Comparison of ENCODE assay signal across 17 cellular contexts in the genomic region with DNA sequence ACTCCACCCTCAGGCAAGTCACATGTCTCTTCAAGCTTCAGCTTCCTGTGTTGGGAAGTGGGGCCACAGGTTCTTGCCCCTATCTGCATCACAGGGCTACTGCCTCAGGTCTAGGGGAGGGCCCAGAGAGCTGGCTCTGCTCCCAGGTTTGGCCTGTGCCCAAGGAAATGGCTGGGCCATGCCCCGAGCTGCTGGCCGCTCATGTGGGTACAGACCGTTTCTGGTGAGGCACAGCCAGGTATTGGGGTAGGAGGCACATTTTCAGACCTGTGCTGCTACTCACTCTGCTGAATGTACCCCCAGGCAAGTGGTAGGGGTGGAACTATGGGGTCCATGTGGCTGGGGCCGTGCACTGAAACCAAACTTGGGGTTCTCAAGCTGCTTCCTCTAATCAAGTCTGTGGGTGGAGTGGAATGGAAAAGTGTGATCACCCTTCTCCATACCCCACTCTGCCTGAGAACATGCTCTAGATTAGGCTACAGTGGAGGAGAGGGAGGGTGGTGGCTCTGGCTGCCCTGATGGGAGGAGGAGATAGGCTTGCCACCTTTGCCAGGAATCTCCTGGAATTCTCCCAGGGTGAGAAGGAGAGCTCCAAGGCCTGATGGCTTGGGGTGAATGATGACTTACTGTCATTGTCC. TPM values are rescaled to one million over a fixed set of nuclear protein-coding genes. Genes with fewer than 3 reads are reported as not detected.
A peak's percentile ranks its signal among the peaks of the same experiment; 100 is the strongest.
DNase-seq lines count a peak whose midpoint lies in the region; ATAC-seq and TF ChIP-seq lines count a peak whose summit lies in the region.
"Had no signal": no experiment of that assay in that cellular context is flagged by ENCODE, and none has a peak within 500 bp of the region (broad histone marks: within the 10 kb centered on the region; RNA-seq: fewer than 3 reads in every experiment).

No MANE protein-coding gene starts in this region.

- H3K4me3 Mint-ChIP-seq in H9, result no peak overlapping the region
- H3K4me3 Mint-ChIP-seq: activated T-helper 1 cell treated with anti-CD3 and anti-CD28 coated beads, Interleukin-12 subunit alpha, Interleukin-12 subunit beta, Interleukin-2, Interleukin-4 antibody, amounts not matched to agents 30 ng/mL and 10 ng/mL and 1 ng/mL, durations not matched to agents 14 hours and 24 hours and 36 hours; natural killer cell treated with Interleukin-12 subunit alpha and Interleukin-12 subunit beta and Interleukin-15 and Interleukin-18, amount 100 ng/mL, for 72 hours; T-cell had no signal

- no peak overlapping the region for H2BK20ac ChIP-seq in H9 (ENCODE audit: low read depth, low read length, poor library complexity, severe bottlenecking)

- no peak overlapping the region for H3K4ac ChIP-seq in H9 (ENCODE audit: low read depth, low read length)

- no peak overlapping the region for H2AFZ ChIP-seq in H9 (ENCODE audit: low read length)

- no peak overlapping the region for H3K23ac ChIP-seq in H9 (ENCODE audit: insufficient read length, low read depth, low read length)

- 18 to 31% (median 22%) methylated on average over 4 of the region's 4 CpGs for WGBS in psoas muscle, 3 donors
- no CpG with 5 or more reads among the region's 4 CpGs for WGBS in H9 (ENCODE audit: extremely low coverage, insufficient read length, low lambda C conversion rate)

- H3T11ph ChIP-seq in H9 (ENCODE audit: low read length), result no peak overlapping the region

- H3K79me1 ChIP-seq in H9 (ENCODE audit: insufficient read depth, low read depth, low read length, poor library complexity, severe bottlenecking), result no peaks in the 10 kb centered on the region

- H2AK5ac ChIP-seq in H9 (ENCODE audit: insufficient read length, low read length), result no peak overlapping the region

- no peak overlapping the region for H4K8ac ChIP-seq in H9 (replicated peaks; ENCODE audit: insufficient read length, low read depth, low read length)

- H3K56ac ChIP-seq in H9 (ENCODE audit: insufficient read length, low read depth, low read length), result no peak overlapping the region

- H3K4me3 ChIP-seq in epithelial cell of esophagus (ENCODE audit: low read length) (no peak overlapping the region), psoas muscle (no peak overlapping the region)
- H3K4me3 ChIP-seq: thoracic aorta had no signal

- no peak for TF ChIP-seq CTCF in epithelial cell of esophagus (IDR thresholded peaks at IDR 0.05; ENCODE audit: insufficient read depth, low read depth, low read length, missing control alignments)
- no peak for TF ChIP-seq CTCF in psoas muscle (IDR thresholded peaks at IDR 0.05)
- TF ChIP-seq CTCF in H9 (conservative IDR thresholded peaks at IDR 0.05), result no peak

- peaks cover 21 to 33% of the 10 kb centered on the region in 2 experiments for H3K4me1 Mint-ChIP-seq in H9

- H4K91ac ChIP-seq in H9 (ENCODE audit: insufficient read length, low read depth, low read length), result no peak overlapping the region

- no peak overlapping the region for H2BK5ac ChIP-seq in H9 (ENCODE audit: insufficient read length, low read length)

- H3K14ac ChIP-seq in H9 (ENCODE audit: insufficient read depth, low read length), result no peak overlapping the region

- no peak overlapping the region for H3K4me2 ChIP-seq in H9 (ENCODE audit: insufficient read depth, insufficient read length, low read length)

- DNase-seq in DMS 273 (lab: John Stamatoyannopoulos, UW; ENCODE audit: unreplicated experiment), result peak; percentile 50
- DNase-seq in DMS 273 treated with DMSO at 0.1 percent for 48 hours (lab: John Stamatoyannopoulos, UW), result no peak
- peak; percentile 67 for DNase-seq in NCI-H226
- DNase-seq in epithelial cell of esophagus (ENCODE audit: low read depth), result peak; percentile 45
- DNase-seq in psoas muscle, result peak in 1 of 2 donors; percentile 61
- no peak for DNase-seq in H9
- DNase-seq in stimulated activated naive CD4-positive, alpha-beta T cell (lab: John Stamatoyannopoulos, UW), result no peak
- DNase-seq: Caco-2, kidney glomerular epithelial cell, T-cell had no signal

- peaks cover 40% of the 10 kb centered on the region for H3K27me3 Mint-ChIP-seq in H9 (ENCODE audit: low read depth)

- H3K4me1 ChIP-seq in psoas muscle (no peaks in the 10 kb centered on the region), H9 (ENCODE audit: insufficient read depth, low read length) (no peaks in the 10 kb centered on the region)

- H3K36me3 ChIP-seq in psoas muscle (ENCODE audit: insufficient read depth in 1 of 2, low read depth in 1 of 2), result no peaks in the 10 kb centered on the region
- H3K36me3 ChIP-seq: thoracic aorta had no signal

- H2BK120ac ChIP-seq in H9 (ENCODE audit: low read depth, low read length, poor library complexity, severe bottlenecking), result no peak overlapping the region

- H3K9ac ChIP-seq in H9 (ENCODE audit: extremely low read depth, insufficient read length, low read length), result no peak overlapping the region

- H3K27ac ChIP-seq in psoas muscle (no peak overlapping the region), H9 (ENCODE audit: insufficient read length, low read depth, low read length) (no peak overlapping the region)
- H3K27ac ChIP-seq: 22Rv1, thoracic aorta had no signal

- no peak overlapping the region for H4K5ac ChIP-seq in H9 (ENCODE audit: insufficient read length, low read depth, low read length)

- H3K27me3 ChIP-seq in psoas muscle (ENCODE audit: insufficient read depth in 3 of 3, low read length in 2 of 3) (peaks cover 0 to 16% (median 4%) of the 10 kb centered on the region in 3 donors), H9 (ENCODE audit: insufficient read depth, low read length) (peaks cover 7% of the 10 kb centered on the region; the same call in 1 of the 2 replicates)

- H2BK12ac ChIP-seq in H9 (ENCODE audit: insufficient read length, low read depth, low read length), result no peak overlapping the region

- H4K20me1 ChIP-seq in H9 (ENCODE audit: control insufficient read depth, insufficient read depth, insufficient read length), result no peaks in the 10 kb centered on the region

- H3K79me2 ChIP-seq in H9 (ENCODE audit: insufficient read depth, low read length), result no peaks in the 10 kb centered on the region

- H2BK15ac ChIP-seq in H9 (ENCODE audit: low read depth, low read length), result no peak overlapping the region

- H3K23me2 ChIP-seq in H9 (ENCODE audit: insufficient read length, low read depth, low read length, poor library complexity, severe bottlenecking), result no peaks in the 10 kb centered on the region

- no peaks in the 10 kb centered on the region for H3K36me3 Mint-ChIP-seq in H9 (ENCODE audit: insufficient read depth in 1 of 3, low read depth in 3 of 3)
- H3K36me3 Mint-ChIP-seq: natural killer cell treated with Interleukin-12 subunit alpha and Interleukin-12 subunit beta and Interleukin-15 and Interleukin-18, amount 100 ng/mL, for 72 hours; T-cell had no signal

- H3K9me3 ChIP-seq in psoas muscle (no peaks in the 10 kb centered on the region), H9 (ENCODE audit: control insufficient read depth, low read depth, low read length) (no peaks in the 10 kb centered on the region)
- H3K9me3 ChIP-seq: Caco-2, thoracic aorta had no signal

- H3K18ac ChIP-seq in H9 (ENCODE audit: insufficient read length, low read depth, low read length), result no peak overlapping the region

- H3K27ac Mint-ChIP-seq in H9, result no peak overlapping the region
- H3K27ac Mint-ChIP-seq: activated T-helper 1 cell treated with anti-CD3 and anti-CD28 coated beads, Interleukin-12 subunit alpha, Interleukin-12 subunit beta, Interleukin-2, Interleukin-4 antibody, amounts not matched to agents 30 ng/mL and 10 ng/mL and 1 ng/mL, durations not matched to agents 14 hours and 24 hours and 36 hours; natural killer cell treated with Interleukin-12 subunit alpha and Interleukin-12 subunit beta and Interleukin-15 and Interleukin-18, amount 100 ng/mL, for 72 hours; T-cell had no signal

- ATAC-seq in psoas muscle (peak; percentile 21 to 52 (median 36)), HG03354 (IDR thresholded peaks at IDR 0.05; ENCODE audit: poor library complexity, severe bottlenecking, unreplicated experiment) (no peak)

- H3K9me3 Mint-ChIP-seq in H9, result no peaks in the 10 kb centered on the region; a peak in 1 of 5 replicates
- H3K9me3 Mint-ChIP-seq: activated T-helper 1 cell treated with anti-CD3 and anti-CD28 coated beads, Interleukin-12 subunit alpha, Interleukin-12 subunit beta, Interleukin-2, Interleukin-4 antibody, amounts not matched to agents 30 ng/mL and 10 ng/mL and 1 ng/mL, durations not matched to agents 14 hours and 24 hours and 36 hours; natural killer cell treated with Interleukin-12 subunit alpha and Interleukin-12 subunit beta and Interleukin-15 and Interleukin-18, amount 100 ng/mL, for 72 hours; T-cell had no signal

- intact Hi-C loops in psoas muscle (cut with DNase I), result loop anchor here (2.0 to 10.0 kb wide), 2 partner anchors 136 to 434 kb away; no protein-coding TSS in a partner anchor

RNA-seq across cellular contexts. Expression of a gene that starts 4.6 kb away (rescaled TPM):
- total RNA-seq in psoas muscle (under 1 TPM in 3 of 4 donors, not detected in 1; 0.09 to 0.27 (median 0.10) TPM), H9 (2021) (not detected in 2 replicates)
- polyA plus RNA-seq in psoas muscle, result under 1 TPM; 0.04 to 0.19 (median 0.15) TPM
- total RNA-seq: Caco-2; natural killer cell treated with Interleukin-12 subunit alpha and Interleukin-12 subunit beta and Interleukin-15 and Interleukin-18, amount 100 ng/mL, for 72 hours; skeletal muscle tissue; thoracic aorta had no signal

RNA-seq across cellular contexts. Expression of a gene that starts 12.2 kb away (rescaled TPM):
- not detected for total RNA-seq in psoas muscle
- under 1 TPM in 1 of 3 donors, not detected in 2; 0.08 TPM for polyA plus RNA-seq in psoas muscle
- total RNA-seq in H9 (2021), result not detected in 2 replicates
- total RNA-seq: activated T-helper 1 cell treated with anti-CD3 and anti-CD28 coated beads, Interleukin-12 subunit alpha, Interleukin-12 subunit beta, Interleukin-2, Interleukin-4 antibody, amounts not matched to agents 30 ng/mL and 10 ng/mL and 1 ng/mL, durations not matched to agents 14 hours and 24 hours and 36 hours; astrocyte; Caco-2; natural killer cell treated with Interleukin-12 subunit alpha and Interleukin-12 subunit beta and Interleukin-15 and Interleukin-18, amount 100 ng/mL, for 72 hours; skeletal muscle tissue; T-cell; thoracic aorta had no signal

RNA-seq across cellular contexts. Expression of a gene that starts 17.0 kb away (rescaled TPM):
- total RNA-seq in psoas muscle, result 10 to 100 TPM in 1 of 4 donors, 1 to 10 TPM in 3; 5.3 to 10.1 (median 6.9) TPM
- 10 to 100 TPM in 1 of 3 donors, 1 to 10 TPM in 2; 3.4 to 10.7 (median 6.6) TPM for polyA plus RNA-seq in psoas muscle
- 15.0 and 15.9 TPM in 2 replicates for total RNA-seq in H9 (2021)

RNA-seq across cellular contexts. Expression of a gene that starts 47.0 kb away (rescaled TPM):
- total RNA-seq in psoas muscle (1 to 10 TPM in 1 of 4 donors, under 1 TPM in 3; 0.61 to 5.5 (median 0.70) TPM), H9 (2021) (not detected in 2 replicates)
- polyA plus RNA-seq in psoas muscle, result 1 to 10 TPM; 1.7 to 3.7 (median 2.1) TPM
- total RNA-seq: activated T-helper 1 cell treated with anti-CD3 and anti-CD28 coated beads, Interleukin-12 subunit alpha, Interleukin-12 subunit beta, Interleukin-2, Interleukin-4 antibody, amounts not matched to agents 30 ng/mL and 10 ng/mL and 1 ng/mL, durations not matched to agents 14 hours and 24 hours and 36 hours; Caco-2; natural killer cell treated with Interleukin-12 subunit alpha and Interleukin-12 subunit beta and Interleukin-15 and Interleukin-18, amount 100 ng/mL, for 72 hours had no signal

Comparison
In these comparisons a context has a peak if more than half of its experiments do, and no peak if none do; other contexts are left out.
1. DNase-seq: peak in DMS 273 (single experiment), NCI-H226 (single experiment) and epithelial cell of esophagus (single experiment); none in DMS 273 treated with DMSO at 0.1 percent for 48 hours (single experiment), H9 (single experiment) and stimulated activated naive CD4-positive, alpha-beta T cell (0 of 6).